In the genomic region with DNA sequence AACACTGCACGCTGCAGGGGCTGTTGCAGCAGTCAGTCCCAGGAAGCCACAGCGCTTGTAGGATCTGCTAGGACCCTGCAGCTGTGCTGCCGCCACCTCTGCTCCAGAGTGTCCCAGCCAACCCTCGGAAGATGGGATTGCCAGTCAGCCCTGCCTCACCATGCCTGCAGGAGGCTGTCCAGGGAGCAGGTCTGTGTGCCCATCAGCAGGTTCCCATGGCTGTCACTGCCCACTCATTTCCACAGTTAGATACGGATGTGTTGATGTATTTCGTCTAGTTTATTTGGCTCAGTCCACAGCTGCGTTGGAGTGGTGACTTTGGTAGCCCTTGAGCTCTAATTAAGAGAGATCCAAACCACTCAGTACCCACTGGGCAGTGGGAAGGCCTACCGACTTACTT, we compare ENCODE assay signal across 23 cellular contexts. TPM values are rescaled to one million over a fixed set of nuclear protein-coding genes. Genes with fewer than 3 reads are reported as not detected.
"Had no signal": no experiment of that assay in that cellular context is flagged by ENCODE, and none has a peak within 500 bp of the region (broad histone marks: within the 10 kb centered on the region; RNA-seq: fewer than 3 reads in every experiment).

No MANE protein-coding gene starts in this region.

- H3K27me3 Mint-ChIP-seq: progenitor cell of endocrine pancreas, type B pancreatic cell had no signal

- H3K27ac ChIP-seq: coronary artery, lower lobe of right lung, pancreas, skin epidermis had no signal

- H3K9me3 ChIP-seq: lower lobe of right lung, pancreas had no signal

- H3K4me1 ChIP-seq: lower lobe of right lung, pancreas had no signal

- ATAC-seq: left lobe of liver, lower lobe of right lung, pancreas, sciatic nerve had no signal

- H3K9me3 Mint-ChIP-seq: memory B cell, mesothelial cell of epicardium, nephron, type B pancreatic cell had no signal

- H3K4me3 Mint-ChIP-seq: memory B cell, mesothelial cell of epicardium, nephron, type B pancreatic cell had no signal

- FAIRE-seq: islet of Langerhans, pancreas, urothelium cell line had no signal

- H3K27ac Mint-ChIP-seq: memory B cell, mesothelial cell of epicardium, nephron, progenitor cell of endocrine pancreas, type B pancreatic cell had no signal

- H3K27me3 ChIP-seq: pancreas had no signal

- DNase-seq: effector CD4-positive, alpha-beta T cell; foreskin melanocyte; head of caudate nucleus; hypothalamus; kidney glomerular epithelial cell; lower lobe of right lung; occipital lobe; pancreas; stimulated activated CD4-positive, alpha-beta T cell treated with anti-CD3 and anti-CD28 coated beads, Interleukin-2, amount 100 ng/mL, for 24 hours; stimulated activated CD4-positive, alpha-beta T cell treated with anti-CD3 and anti-CD28 coated beads, Interleukin-4, amount 100 ng/mL, for 4 hours; stimulated activated naive CD4-positive, alpha-beta T cell had no signal

- H3K4me1 Mint-ChIP-seq: memory B cell, mesothelial cell of epicardium, nephron had no signal

- H3K4me3 ChIP-seq: coronary artery, lower lobe of right lung, pancreas, skin epidermis had no signal

RNA-seq across cellular contexts. Expression of a gene that starts 35.7 kb away (rescaled TPM):
- total RNA-seq: chondrocyte had no signal
